Comparison of ENCODE assay signal across 16 cellular contexts in the genomic region with DNA sequence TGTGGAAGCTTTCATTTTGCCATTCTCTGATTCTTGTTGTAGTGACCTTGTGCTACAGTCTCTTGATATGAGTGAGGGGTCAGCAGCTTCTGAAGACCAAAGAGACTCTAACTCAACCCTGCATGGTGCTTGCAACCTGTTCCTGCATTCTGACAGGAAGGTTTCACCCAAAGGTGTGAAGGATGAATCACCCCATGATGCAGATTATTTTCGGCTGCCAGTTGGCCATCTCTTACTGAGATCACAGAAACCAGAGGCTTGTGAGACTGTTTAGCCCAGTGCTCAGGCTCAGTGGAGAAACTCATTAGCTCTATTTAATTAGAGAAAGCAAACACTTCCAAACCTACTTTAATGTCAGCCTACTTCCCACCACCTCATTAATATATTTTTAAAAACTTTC. TPM values are rescaled to one million over a fixed set of nuclear protein-coding genes. Genes with fewer than 3 reads are reported as not detected.
DNase-seq lines count a peak whose midpoint lies in the region; ATAC-seq, FAIRE-seq and TF ChIP-seq lines count a peak whose summit lies in the region.
"Had no signal": no experiment of that assay in that cellular context is flagged by ENCODE, and none has a peak within 500 bp of the region (broad histone marks: within the 10 kb centered on the region; RNA-seq: fewer than 3 reads in every experiment).

No MANE protein-coding gene starts in this region.

- CTCF ChIA-PET in activated CD4-positive, alpha-beta T cell treated with anti-CD3 and anti-CD28 coated beads for 36 hours (lab: Charles Lee): interaction anchor here (0.5 to 1.6 kb wide), 4 partner anchors 36 to 1404 kb away, joined by 3 to 6 read pairs (median 3); no protein-coding TSS in a partner anchor

- H3K27ac Mint-ChIP-seq in activated CD4-positive, alpha-beta T cell treated with anti-CD3 and anti-CD28 coated beads for 36 hours: no peak overlapping the region

- peak; percentile 79 for ATAC-seq in activated CD4-positive, alpha-beta T cell treated with anti-CD3 and anti-CD28 coated beads for 36 hours
- peak; percentile 16 for ATAC-seq in mucosa of descending colon
- ATAC-seq: A549 had no signal

- H3K9me3 Mint-ChIP-seq in activated CD4-positive, alpha-beta T cell treated with anti-CD3 and anti-CD28 coated beads for 36 hours (ENCODE audit: low read depth): no peaks in the 10 kb centered on the region

- no peaks in the 10 kb centered on the region for H3K9me3 ChIP-seq in mucosa of descending colon
- H3K9me3 ChIP-seq: A549, ovary, thoracic aorta had no signal

- no peaks in the 10 kb centered on the region for H3K4me1 ChIP-seq in mucosa of descending colon (ENCODE audit: low read depth)

- H3K4me1 Mint-ChIP-seq in activated CD4-positive, alpha-beta T cell treated with anti-CD3 and anti-CD28 coated beads for 36 hours: peaks cover 19% of the 10 kb centered on the region

- no peaks in the 10 kb centered on the region for H3K36me3 Mint-ChIP-seq in activated CD4-positive, alpha-beta T cell treated with anti-CD3 and anti-CD28 coated beads for 36 hours (ENCODE audit: low read depth)

- H3K36me3 ChIP-seq in mucosa of descending colon (ENCODE audit: low read depth): no peaks in the 10 kb centered on the region
- H3K36me3 ChIP-seq: ovary, thoracic aorta had no signal

- H3K4me3 Mint-ChIP-seq in activated CD4-positive, alpha-beta T cell treated with anti-CD3 and anti-CD28 coated beads for 36 hours: no peak overlapping the region

- FAIRE-seq in GM19239 (lab: Jason Lieb, UNC): no peak
- FAIRE-seq: A549, GM12891 had no signal

- DNase-seq in activated CD4-positive, alpha-beta T cell treated with anti-CD3 and anti-CD28 coated beads for 36 hours: peak; percentile 52
- no peak for DNase-seq in activated CD4-positive, alpha-beta T cell treated with anti-CD3 and anti-CD28 coated beads for 1 hour
- DNase-seq in NCI-H69 (lab: John Stamatoyannopoulos, UW) (peak; percentile 15), mucosa of descending colon (no peak), AG08395 (ENCODE audit: low spot score) (no peak), GM19239 (ENCODE audit: insufficient read length, low spot score) (no peak)
- DNase-seq in activated gamma-delta T cell treated with anti-CD3 and anti-CD28 coated beads, Interleukin-2, amount 50 U/mL, for 16 hours (ENCODE audit: low read depth): peak; percentile 33
- no peak for DNase-seq in effector CD8-positive, alpha-beta T cell (lab: John Stamatoyannopoulos, UW)
- DNase-seq: erythroblast, islet precursor cell, NCI-H2107, NCI-H774, ovary had no signal

- no peak for TF ChIP-seq CTCF in mucosa of descending colon (IDR thresholded peaks at IDR 0.05)

- POLR2A ChIA-PET in activated CD4-positive, alpha-beta T cell treated with anti-CD3 and anti-CD28 coated beads for 36 hours (lab: Charles Lee): no interaction called here

- intact Hi-C loops in activated CD4-positive, alpha-beta T cell treated with anti-CD3 and anti-CD28 coated beads for 36 hours (cut with DNase I, micrococcal nuclease): loop anchor here (10.0 kb wide), 3 partner anchors 308 to 808 kb away; no protein-coding TSS in a partner anchor
- intact Hi-C loops in mucosa of descending colon (cut with DNase I, micrococcal nuclease): loop anchor here in 1 of 2 donors (10.0 kb wide), 1 partner anchor 1398 kb away; the partner anchor contains the start of gene BCL6

- no peak overlapping the region for H3K4me3 ChIP-seq in mucosa of descending colon
- H3K4me3 ChIP-seq: A549, ovary, thoracic aorta had no signal

- peaks cover 13% of the 10 kb centered on the region for H3K27me3 Mint-ChIP-seq in activated CD4-positive, alpha-beta T cell treated with anti-CD3 and anti-CD28 coated beads for 36 hours

RNA-seq across cellular contexts. Expression of gene TPRG1, which starts 29.2 kb away (rescaled TPM):
- total RNA-seq in activated CD4-positive, alpha-beta T cell treated with anti-CD3 and anti-CD28 coated beads for 36 hours: 10 to 100 TPM; 11.6 to 11.9 TPM
- total RNA-seq in mucosa of descending colon: 1 to 10 TPM; 1.4 to 3.2 (median 2.2) TPM

Comparison
In these comparisons a context has a peak if more than half of its experiments do, and no peak if none do; other contexts are left out.
1. DNase-seq: peak in activated CD4-positive, alpha-beta T cell treated with anti-CD3 and anti-CD28 coated beads for 36 hours (single experiment), NCI-H69 (single experiment) and activated gamma-delta T cell treated with anti-CD3 and anti-CD28 coated beads, Interleukin-2, amount 50 U/mL, for 16 hours (single experiment); none in activated CD4-positive, alpha-beta T cell treated with anti-CD3 and anti-CD28 coated beads for 1 hour (single experiment), mucosa of descending colon (0 of 3), effector CD8-positive, alpha-beta T cell (single experiment), AG08395 (single experiment) and GM19239 (single experiment).